In the genomic region with DNA sequence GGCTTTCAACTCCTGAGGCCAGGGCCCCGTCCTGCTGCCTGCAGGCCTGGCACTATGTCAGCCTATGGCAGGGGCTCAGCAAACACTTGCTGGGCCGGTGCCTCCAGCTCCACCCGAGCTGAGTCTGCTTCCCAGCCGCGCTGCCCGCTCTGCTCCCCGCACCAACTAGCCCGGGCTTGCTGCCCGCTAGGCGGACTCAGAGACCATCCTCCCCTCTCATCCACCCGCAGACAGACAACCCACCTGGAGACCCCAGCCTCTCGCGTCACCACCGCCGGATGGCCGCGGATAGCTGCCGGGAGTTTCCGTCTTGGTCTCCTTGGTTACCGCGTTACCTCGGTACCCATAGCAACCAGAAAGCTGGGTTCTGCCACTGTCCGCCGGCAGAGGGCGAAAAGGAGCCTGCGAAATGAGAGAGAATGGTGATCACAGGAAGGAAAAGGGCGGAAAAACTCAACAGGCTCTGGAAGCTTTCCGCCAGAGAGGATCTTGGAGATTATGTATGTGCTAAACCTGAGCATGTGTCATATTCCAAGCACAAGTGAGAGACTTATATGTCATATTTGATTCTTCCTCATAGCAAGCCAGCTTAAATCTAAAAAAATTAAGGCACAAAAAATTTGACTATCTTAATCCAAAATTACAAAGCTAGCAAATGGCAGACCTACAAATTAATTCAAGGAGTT, we compare ENCODE assay signal across 8 cellular contexts. TPM values are rescaled to one million over a fixed set of nuclear protein-coding genes. Genes with fewer than 3 reads are reported as not detected.
DNase-seq lines count a peak whose midpoint lies in the region; ATAC-seq and TF ChIP-seq lines count a peak whose summit lies in the region.

A gene with protein sequence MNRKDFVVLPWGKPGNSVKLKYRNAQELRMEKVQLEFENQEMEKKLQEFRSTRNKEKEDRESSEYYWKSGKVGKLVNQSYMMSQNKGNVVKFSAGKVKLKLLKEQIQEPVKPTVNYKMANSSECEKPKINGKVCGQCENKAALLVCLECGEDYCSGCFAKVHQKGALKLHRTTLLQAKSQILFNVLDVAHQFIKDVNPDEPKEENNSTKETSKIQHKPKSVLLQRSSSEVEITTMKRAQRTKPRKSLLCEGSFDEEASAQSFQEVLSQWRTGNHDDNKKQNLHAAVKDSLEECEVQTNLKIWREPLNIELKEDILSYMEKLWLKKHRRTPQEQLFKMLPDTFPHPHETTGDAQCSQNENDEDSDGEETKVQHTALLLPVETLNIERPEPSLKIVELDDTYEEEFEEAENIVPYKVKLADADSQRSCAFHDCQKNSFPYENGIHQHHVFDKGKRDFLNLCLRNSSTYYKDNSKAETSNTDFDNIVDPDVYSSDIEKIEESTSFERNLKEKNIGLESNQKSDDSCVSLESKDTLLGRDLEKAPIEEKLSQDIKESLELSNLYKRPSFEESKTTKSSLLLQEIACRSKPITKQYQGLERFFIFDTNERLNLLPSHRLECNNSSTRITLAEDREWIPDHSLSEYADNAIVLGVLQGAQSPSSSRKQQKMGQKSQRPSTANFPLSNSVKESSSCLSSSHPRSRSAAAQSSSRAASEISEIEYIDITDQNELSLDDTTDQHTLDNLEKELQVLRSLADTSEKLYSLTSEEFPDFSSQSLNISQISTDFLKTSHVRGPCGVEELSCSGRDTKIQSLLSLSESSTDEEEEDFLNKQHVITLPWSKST (minus strand): TSS at position 294 of the 686 bp plus-strand sequence. CDS start 7,396 bp downstream, outside the sequence.

- TF ChIP-seq POLR2A in gastroesophageal sphincter (IDR thresholded peaks at IDR 0.05) = no peak

- DNase-seq in EL (peak; percentile 66), HAP-1 (ENCODE audit: low spot score in 2 of 2) (peak; percentile 81 to 93), M059J (ENCODE audit: low read depth) (peak; percentile 79), SHP77 treated with DMSO at 0.1 percent for 48 hours (lab: John Stamatoyannopoulos, UW) (peak; percentile 82), activated gamma-delta T cell (lab: John Stamatoyannopoulos, UW) (peak; percentile 21), non-pigmented ciliary epithelial cell (ENCODE audit: low read depth) (peak; percentile 38), substantia nigra (lab: John Stamatoyannopoulos, UW) (peak in 48 of 49 donors; percentile 10 to 88 (median 76))

- no peak for TF ChIP-seq EP300 in gastroesophageal sphincter (IDR thresholded peaks at IDR 0.05)

- H3K27ac ChIP-seq in gastroesophageal sphincter (no peak within 1 kb of the TSS), substantia nigra (ENCODE audit: low read depth, low read length, poor library complexity, severe bottlenecking) (no peak within 1 kb of the TSS)

- H3K36me3 ChIP-seq in HAP-1 (replicated peaks) = no peaks in the 10 kb centered on the region
- H3K36me3 ChIP-seq in gastroesophageal sphincter = no peaks in the 10 kb centered on the region

- peak; percentile 83 for ATAC-seq in gastroesophageal sphincter

- peaks cover 2% of the 10 kb centered on the region for H3K27me3 ChIP-seq in HAP-1 (ENCODE audit: low read depth)
- H3K27me3 ChIP-seq in gastroesophageal sphincter = no peaks in the 10 kb centered on the region

- in situ Hi-C loops in HAP-1 (cut with MboI; ENCODE audit: low sequenced_read_pairs) = no loop called here

- H3K4me3 ChIP-seq in HAP-1 (peak within 1 kb of the TSS; percentile 42), gastroesophageal sphincter (peak within 1 kb of the TSS; percentile 25 to 44)

- H3K4me1 ChIP-seq in HAP-1 (peaks cover 4% of the 10 kb centered on the region; the same call in 1 of the 2 replicates), gastroesophageal sphincter (peaks cover 0 to 9% (median 0%) of the 10 kb centered on the region in 3 donors)

- WGBS in gastroesophageal sphincter (ENCODE audit: low coverage in 1 of 2), 2 donors = 6 to 7% methylated on average over 4 to 8 of the region's 28 CpGs

- TF ChIP-seq CTCF in gastroesophageal sphincter (IDR thresholded peaks at IDR 0.05) = peak; percentile 69 to 83 (median 75)

- no peaks in the 10 kb centered on the region for H3K9me3 ChIP-seq in HAP-1
- H3K9me3 ChIP-seq in gastroesophageal sphincter = no peaks in the 10 kb centered on the region

RNA-seq across cellular contexts. Expression of the gene that starts here (rescaled TPM):
- not detected in 2 replicates for total RNA-seq in M059J (2014; rRNA removed; shearing (Covaris generic))
- total RNA-seq in gastroesophageal sphincter = not detected

Comparison
In these comparisons a context has a peak if more than half of its experiments do, and no peak if none do; other contexts are left out.
1. Peak in DNase-seq in M059J; RNA of the gene not detected or under 1 TPM.
2. Peak in ATAC-seq and H3K4me3 ChIP-seq in gastroesophageal sphincter; RNA of the gene not detected or under 1 TPM.
3. DNase-seq: peak in every context shown above with its lines; median percentile 87 in HAP-1; 82 in SHP77 treated with DMSO at 0.1 percent for 48 hours; 79 in M059J; 76 in substantia nigra; 66 in EL; 38 in non-pigmented ciliary epithelial cell; 21 in activated gamma-delta T cell.